In genomic region chr10:90911133-90912048, GRCh38 we compare ENCODE assay signal across 1 cellular context.
TF ChIP-seq lines count a peak whose summit lies in the region.

No MANE protein-coding gene starts in this region.

TF ChIP-seq in HepG2, 621 proteins besides CTCF, POLR2A, EP300 and RAD21:
- TF ChIP-seq ZMYM4 (CRISPR knock-in tag; IDR thresholded peaks at IDR 0.05): 0 out of 2 replicates have a peak, but pooled peaks have one; percentile 15
- TF ChIP-seq, protein P1, sequence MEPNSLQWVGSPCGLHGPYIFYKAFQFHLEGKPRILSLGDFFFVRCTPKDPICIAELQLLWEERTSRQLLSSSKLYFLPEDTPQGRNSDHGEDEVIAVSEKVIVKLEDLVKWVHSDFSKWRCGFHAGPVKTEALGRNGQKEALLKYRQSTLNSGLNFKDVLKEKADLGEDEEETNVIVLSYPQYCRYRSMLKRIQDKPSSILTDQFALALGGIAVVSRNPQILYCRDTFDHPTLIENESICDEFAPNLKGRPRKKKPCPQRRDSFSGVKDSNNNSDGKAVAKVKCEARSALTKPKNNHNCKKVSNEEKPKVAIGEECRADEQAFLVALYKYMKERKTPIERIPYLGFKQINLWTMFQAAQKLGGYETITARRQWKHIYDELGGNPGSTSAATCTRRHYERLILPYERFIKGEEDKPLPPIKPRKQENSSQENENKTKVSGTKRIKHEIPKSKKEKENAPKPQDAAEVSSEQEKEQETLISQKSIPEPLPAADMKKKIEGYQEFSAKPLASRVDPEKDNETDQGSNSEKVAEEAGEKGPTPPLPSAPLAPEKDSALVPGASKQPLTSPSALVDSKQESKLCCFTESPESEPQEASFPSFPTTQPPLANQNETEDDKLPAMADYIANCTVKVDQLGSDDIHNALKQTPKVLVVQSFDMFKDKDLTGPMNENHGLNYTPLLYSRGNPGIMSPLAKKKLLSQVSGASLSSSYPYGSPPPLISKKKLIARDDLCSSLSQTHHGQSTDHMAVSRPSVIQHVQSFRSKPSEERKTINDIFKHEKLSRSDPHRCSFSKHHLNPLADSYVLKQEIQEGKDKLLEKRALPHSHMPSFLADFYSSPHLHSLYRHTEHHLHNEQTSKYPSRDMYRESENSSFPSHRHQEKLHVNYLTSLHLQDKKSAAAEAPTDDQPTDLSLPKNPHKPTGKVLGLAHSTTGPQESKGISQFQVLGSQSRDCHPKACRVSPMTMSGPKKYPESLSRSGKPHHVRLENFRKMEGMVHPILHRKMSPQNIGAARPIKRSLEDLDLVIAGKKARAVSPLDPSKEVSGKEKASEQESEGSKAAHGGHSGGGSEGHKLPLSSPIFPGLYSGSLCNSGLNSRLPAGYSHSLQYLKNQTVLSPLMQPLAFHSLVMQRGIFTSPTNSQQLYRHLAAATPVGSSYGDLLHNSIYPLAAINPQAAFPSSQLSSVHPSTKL (CRISPR knock-in tag; IDR thresholded peaks at IDR 0.05): peak; percentile 44; the same call in 1 of the 2 replicates
- 0 out of 2 replicates have a peak, but pooled peaks have one; percentile 29 for TF ChIP-seq PPARG (CRISPR knock-in tag; conservative IDR thresholded peaks at IDR 0.05)
- peak; percentile 44; the same call in 1 of the 2 replicates for TF ChIP-seq RXRB (CRISPR knock-in tag; IDR thresholded peaks at IDR 0.05; ENCODE audit: borderline replicate concordance)
- 0 out of 2 replicates have a peak, but pooled peaks have one; percentile 15 for TF ChIP-seq ELF3 (CRISPR knock-in tag; IDR thresholded peaks at IDR 0.05)
- TF ChIP-seq KDM2A (CRISPR knock-in tag; IDR thresholded peaks at IDR 0.05; ENCODE audit: borderline replicate concordance, low read depth): peak; percentile 30; the same call in 1 of the 2 replicates
- TF ChIP-seq ERF (CRISPR knock-in tag; IDR thresholded peaks at IDR 0.05): peak; percentile 83
- peak; percentile 72 for TF ChIP-seq TEAD3 (CRISPR knock-in tag; optimal IDR thresholded peaks at IDR 0.05; ENCODE audit: borderline replicate concordance)
- 0 out of 4 replicates have a peak, but pooled peaks of 1 of the 2 experiments have one; percentile 18 for TF ChIP-seq KLF16 (CRISPR knock-in tag; IDR thresholded peaks at IDR 0.05)
- peak; percentile 65 for TF ChIP-seq ZFX (CRISPR knock-in tag; IDR thresholded peaks at IDR 0.05; ENCODE audit: low read depth)
- 0 out of 4 replicates have a peak, but pooled peaks of 1 of the 2 experiments have one; percentile 43 for TF ChIP-seq HMGXB4 (CRISPR knock-in tag; IDR thresholded peaks at IDR 0.05; ENCODE audit: borderline replicate concordance in 1 of 2, low read depth in 1 of 2)
- 0 out of 2 replicates have a peak, but pooled peaks have one; percentile 47 for TF ChIP-seq HOMEZ (CRISPR knock-in tag; IDR thresholded peaks at IDR 0.05; ENCODE audit: low read depth)
- TF ChIP-seq SAP130 (CRISPR knock-in tag; IDR thresholded peaks at IDR 0.05; ENCODE audit: low read depth): 0 out of 2 replicates have a peak, but pooled peaks have one; percentile 30
- peak; percentile 27; the same call in 1 of the 2 replicates for TF ChIP-seq FOXA3 (CRISPR knock-in tag; IDR thresholded peaks at IDR 0.05)
- 0 out of 2 replicates have a peak, but pooled peaks have one; percentile 16 for TF ChIP-seq SMAD3 (CRISPR knock-in tag; IDR thresholded peaks at IDR 0.05)
- TF ChIP-seq STAG1 (CRISPR knock-in tag; IDR thresholded peaks at IDR 0.05): peak; percentile 95
- TF ChIP-seq TFAP4 (IDR thresholded peaks at IDR 0.05; ENCODE audit: borderline replicate concordance, low read depth): 0 out of 2 replicates have a peak, but pooled peaks have one; percentile 17
- peak; percentile 34; the same call in 1 of the 2 replicates for TF ChIP-seq SALL1 (CRISPR knock-in tag; IDR thresholded peaks at IDR 0.05)
- TF ChIP-seq TBL1XR1 (IDR thresholded peaks at IDR 0.05; ENCODE audit: borderline replicate concordance, low read length, partially characterized antibody): peak; percentile 35
- 0 out of 2 replicates have a peak, but pooled peaks have one; percentile 47 for TF ChIP-seq IRF2 (CRISPR knock-in tag; IDR thresholded peaks at IDR 0.05)
- TF ChIP-seq ZNF335 (CRISPR knock-in tag; IDR thresholded peaks at IDR 0.05): peak; percentile 29; the same call in 1 of the 2 replicates
- peak; percentile 23 for TF ChIP-seq XRCC5 (optimal IDR thresholded peaks at IDR 0.05; ENCODE audit: low read length)
- peak; percentile 97 for TF ChIP-seq SMC3 (IDR thresholded peaks at IDR 0.05; ENCODE audit: low read length)
- 0 out of 2 replicates have a peak, but pooled peaks have one; percentile 27 for TF ChIP-seq ZBED4 (CRISPR knock-in tag; IDR thresholded peaks at IDR 0.05; ENCODE audit: borderline replicate concordance)
- TF ChIP-seq ZFP36 (IDR thresholded peaks at IDR 0.05; ENCODE audit: borderline replicate concordance, low read depth, low read length, partially characterized antibody): peak; percentile 3
- TF ChIP-seq MED1 (CRISPR knock-in tag; IDR thresholded peaks at IDR 0.05): 0 out of 2 replicates have a peak, but pooled peaks have one; percentile 28
- TF ChIP-seq KAT8 (CRISPR knock-in tag; IDR thresholded peaks at IDR 0.05): peak; percentile 27; the same call in 1 of the 2 replicates
- TF ChIP-seq MIXL1 (CRISPR knock-in tag; IDR thresholded peaks at IDR 0.05): 0 out of 2 replicates have a peak, but pooled peaks have one; percentile 36
TF ChIP-seq in HepG2: peak in this region for 28; not testable (repeated sequence) for 593.
